18 cellular contexts compared by ENCODE assay signal in the genomic region with DNA sequence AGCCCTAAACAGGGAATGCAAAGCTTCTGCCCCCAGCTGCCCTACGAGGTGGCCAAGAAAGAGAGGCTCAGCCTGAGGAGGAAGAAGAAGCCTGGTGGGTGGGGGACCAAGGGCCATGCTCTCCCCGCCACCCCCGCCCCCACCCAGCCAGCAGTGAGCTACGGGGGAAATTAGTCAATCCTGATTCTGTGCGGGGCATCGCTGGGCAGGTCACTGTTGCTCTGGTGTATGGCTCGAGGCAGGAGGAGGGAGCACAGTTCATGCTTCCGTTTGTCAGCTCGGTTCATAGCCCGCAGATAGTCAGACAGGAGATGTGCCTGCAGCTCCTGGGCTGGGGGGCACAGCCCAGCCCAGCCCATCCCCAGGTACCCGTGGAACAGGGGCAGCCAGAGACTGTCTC. TPM values are rescaled to one million over a fixed set of nuclear protein-coding genes. Genes with fewer than 3 reads are reported as not detected.
DNase-seq lines count a peak whose midpoint lies in the region; ATAC-seq, FAIRE-seq and TF ChIP-seq lines count a peak whose summit lies in the region.
"Had no signal": no experiment of that assay in that cellular context is flagged by ENCODE, and none has a peak within 500 bp of the region (broad histone marks: within the 10 kb centered on the region; RNA-seq: fewer than 3 reads in every experiment).

No MANE protein-coding gene starts in this region.

- ATAC-seq in HG02938 (IDR thresholded peaks at IDR 0.05; ENCODE audit: unreplicated experiment), result no peak
- ATAC-seq: Panc1 had no signal

- H3K14ac ChIP-seq in mesenchymal stem cell (ENCODE audit: low read length in 2 of 2), result no peak overlapping the region

- H3K18ac ChIP-seq in mesenchymal stem cell (ENCODE audit: low read depth in 1 of 2, low read length in 2 of 2), result no peak overlapping the region

- no peak overlapping the region for H2BK5ac ChIP-seq in mesenchymal stem cell (ENCODE audit: low read depth, low read length, poor library complexity, severe bottlenecking)

- H3K23ac ChIP-seq in mesenchymal stem cell (ENCODE audit: low read length in 2 of 2), result no peak overlapping the region

- H3K27ac ChIP-seq in ascending aorta, result peak overlapping the region; percentile 75 to 98
- H3K27ac ChIP-seq in mesenchymal stem cell (ENCODE audit: low read length, poor library complexity, severe bottlenecking), result no peak overlapping the region
- peak overlapping the region; percentile 56 to 71 for H3K27ac ChIP-seq in tibial artery

- H3K4me2 ChIP-seq in mesenchymal stem cell (ENCODE audit: low read length, poor library complexity, severe bottlenecking), result no peak overlapping the region

- intact Hi-C loops in ascending aorta (cut with DNase I), result no loop called here
- intact Hi-C loops in tibial artery (cut with DNase I; ENCODE audit: low total_unique reads), result no loop called here

- no peak overlapping the region for H3K4me3 ChIP-seq in ascending aorta
- no peak overlapping the region for H3K4me3 ChIP-seq in mesenchymal stem cell (ENCODE audit: insufficient read depth in 1 of 2, low read depth in 1 of 2, low read length in 2 of 2)
- H3K4me3 ChIP-seq in tibial artery, result no peak overlapping the region

- no peak overlapping the region for H2BK12ac ChIP-seq in mesenchymal stem cell (ENCODE audit: low read length in 2 of 2)

- H3K9ac ChIP-seq in mesenchymal stem cell (ENCODE audit: low read length), result no peak overlapping the region

- no peak for DNase-seq in HTR-8/SVneo (ENCODE audit: insufficient read length, low spot score)
- no peak for DNase-seq in ascending aorta (ENCODE audit: low spot score in 2 of 2)
- no peak for DNase-seq in mesenchymal stem cell
- peak; percentile 14 to 56 for DNase-seq in tibial artery
- DNase-seq in NCI-H1048 (lab: John Stamatoyannopoulos, UW), result no peak
- no peak for DNase-seq in GM12892 (ENCODE audit: insufficient read length)
- DNase-seq: AML-193, COR-L47, GOT3, KG1, NCI-H1092, NCI-H146, NCI-H2081 treated with DMSO at 0.1 percent for 48 hours, NCI-H524, Right ventricle myocardium superior had no signal

- TF ChIP-seq CTCF in ascending aorta (IDR thresholded peaks at IDR 0.05), result no peak
- no peak for TF ChIP-seq CTCF in tibial artery (IDR thresholded peaks at IDR 0.05)

- H3K9me3 ChIP-seq in ascending aorta, result no peaks in the 10 kb centered on the region
- no peaks in the 10 kb centered on the region for H3K9me3 ChIP-seq in mesenchymal stem cell (ENCODE audit: control insufficient read depth, low read length)
- no peaks in the 10 kb centered on the region for H3K9me3 ChIP-seq in tibial artery

- no peak for TF ChIP-seq POLR2A in GM12892 (IDR thresholded peaks at IDR 0.05; ENCODE audit: low read depth, low read length)

- no peak overlapping the region for H2AFZ ChIP-seq in mesenchymal stem cell (ENCODE audit: low read depth, low read length)

- H2AK5ac ChIP-seq in mesenchymal stem cell (ENCODE audit: low read length, severe bottlenecking), result no peak overlapping the region

- WGBS in mesenchymal stem cell, result 89% methylated on average over 11 of the region's 11 CpGs

- H4K8ac ChIP-seq in mesenchymal stem cell (ENCODE audit: low read length), result no peak overlapping the region

- no peak overlapping the region for H3K4ac ChIP-seq in mesenchymal stem cell (ENCODE audit: low read depth in 1 of 2, low read length in 2 of 2)

- peak overlapping the region; percentile 50 for H2BK15ac ChIP-seq in mesenchymal stem cell (ENCODE audit: low read depth, poor library complexity, severe bottlenecking)

- no peaks in the 10 kb centered on the region for H3K27me3 ChIP-seq in ascending aorta
- peaks cover 0 to 18% of the 10 kb centered on the region in 2 experiments for H3K27me3 ChIP-seq in mesenchymal stem cell (ENCODE audit: control insufficient read depth in 1 of 2, insufficient read depth in 1 of 2, low read length in 2 of 2)
- no peaks in the 10 kb centered on the region for H3K27me3 ChIP-seq in tibial artery

- H2BK120ac ChIP-seq in mesenchymal stem cell (ENCODE audit: low read depth, low read length), result no peak overlapping the region

- no peak overlapping the region for H4K91ac ChIP-seq in mesenchymal stem cell (ENCODE audit: low read length)

- H3K79me1 ChIP-seq in mesenchymal stem cell (replicated peaks; ENCODE audit: low read length, poor library complexity, severe bottlenecking), result no peaks in the 10 kb centered on the region

- H3K4me1 ChIP-seq in ascending aorta, result peaks cover 31 to 51% of the 10 kb centered on the region in 2 donors
- H3K4me1 ChIP-seq in mesenchymal stem cell (ENCODE audit: control insufficient read depth, insufficient read depth, low read depth, low read length), result peaks cover 34% of the 10 kb centered on the region
- peaks cover 0 to 76% (median 63%) of the 10 kb centered on the region in 4 donors for H3K4me1 ChIP-seq in tibial artery

- H3K36me3 ChIP-seq in ascending aorta, result peaks cover 15 to 42% of the 10 kb centered on the region in 2 donors
- H3K36me3 ChIP-seq in mesenchymal stem cell (ENCODE audit: control insufficient read depth in 1 of 2, insufficient read depth in 2 of 2, low read depth in 1 of 2, low read length in 2 of 2), result no peaks in the 10 kb centered on the region
- H3K36me3 ChIP-seq in tibial artery, result peaks cover 11 to 15% (median 12%) of the 10 kb centered on the region in 3 donors

- FAIRE-seq in HTR-8/SVneo (lab: Jason Lieb, UNC), result peak; percentile 46
- FAIRE-seq in GM12892 (lab: Jason Lieb, UNC), result no peak

RNA-seq across cellular contexts. Expression of gene RAMP1, which starts 17.1 kb away (rescaled TPM):
- 191 TPM for total RNA-seq in ascending aorta
- polyA plus RNA-seq in mesenchymal stem cell (2013, experiment 1 of 2), result 3.1 TPM
- 4.3 TPM for polyA plus RNA-seq in mesenchymal stem cell (2013, experiment 2 of 2)
- polyA plus RNA-seq in GM12892 (2012; ENCODE audit: missing spikeins), result not detected
- polyA plus RNA-seq: CD14-positive monocyte had no signal

Comparison
In these comparisons a context has a peak if more than half of its experiments do, and no peak if none do; other contexts are left out.
1. DNase-seq: peak in tibial artery (2 of 2); none in HTR-8/SVneo (single experiment), ascending aorta (0 of 2), mesenchymal stem cell (single experiment), NCI-H1048 (single experiment) and GM12892 (single experiment).